In the genomic region with DNA sequence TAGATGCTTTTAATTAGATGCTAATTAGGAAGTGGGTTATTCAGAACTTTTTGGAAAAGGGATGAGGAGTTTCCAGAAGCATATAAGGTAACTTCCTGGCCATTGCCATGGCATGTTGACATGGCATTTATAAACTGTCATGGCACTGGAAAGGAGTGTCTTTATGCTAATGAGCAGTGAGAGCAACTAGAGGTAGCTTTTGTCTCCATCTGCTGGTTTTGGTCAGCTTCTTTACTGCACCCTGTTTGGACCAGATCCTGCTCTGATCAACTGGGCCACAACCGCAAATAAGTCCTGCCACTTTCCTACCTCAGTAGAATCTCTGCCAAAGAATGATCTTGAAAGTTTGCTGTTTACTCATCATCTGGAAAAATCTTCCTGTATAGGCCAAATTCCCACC, we compare ENCODE assay signal across 1 cellular context.
TF ChIP-seq lines count a peak whose summit lies in the region.
"Not testable (repeated sequence)": the region's sequence is repeated elsewhere in the genome, so short reads cannot be mapped to it uniquely, and the experiment has no call there.

No MANE protein-coding gene starts in this region.

TF ChIP-seq in K562, 482 proteins besides CTCF, POLR2A, EP300 and RAD21:
- TF ChIP-seq, protein P1, sequence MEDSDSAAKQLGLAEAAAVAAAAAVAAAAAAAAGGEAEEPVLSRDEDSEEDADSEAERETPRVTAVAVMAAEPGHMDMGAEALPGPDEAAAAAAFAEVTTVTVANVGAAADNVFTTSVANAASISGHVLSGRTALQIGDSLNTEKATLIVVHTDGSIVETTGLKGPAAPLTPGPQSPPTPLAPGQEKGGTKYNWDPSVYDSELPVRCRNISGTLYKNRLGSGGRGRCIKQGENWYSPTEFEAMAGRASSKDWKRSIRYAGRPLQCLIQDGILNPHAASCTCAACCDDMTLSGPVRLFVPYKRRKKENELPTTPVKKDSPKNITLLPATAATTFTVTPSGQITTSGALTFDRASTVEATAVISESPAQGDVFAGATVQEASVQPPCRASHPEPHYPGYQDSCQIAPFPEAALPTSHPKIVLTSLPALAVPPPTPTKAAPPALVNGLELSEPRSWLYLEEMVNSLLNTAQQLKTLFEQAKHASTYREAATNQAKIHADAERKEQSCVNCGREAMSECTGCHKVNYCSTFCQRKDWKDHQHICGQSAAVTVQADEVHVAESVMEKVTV (CRISPR knock-in tag; IDR thresholded peaks at IDR 0.05), result peak; percentile 32; the same call in 1 of the 2 replicates
- TF ChIP-seq, protein P2, sequence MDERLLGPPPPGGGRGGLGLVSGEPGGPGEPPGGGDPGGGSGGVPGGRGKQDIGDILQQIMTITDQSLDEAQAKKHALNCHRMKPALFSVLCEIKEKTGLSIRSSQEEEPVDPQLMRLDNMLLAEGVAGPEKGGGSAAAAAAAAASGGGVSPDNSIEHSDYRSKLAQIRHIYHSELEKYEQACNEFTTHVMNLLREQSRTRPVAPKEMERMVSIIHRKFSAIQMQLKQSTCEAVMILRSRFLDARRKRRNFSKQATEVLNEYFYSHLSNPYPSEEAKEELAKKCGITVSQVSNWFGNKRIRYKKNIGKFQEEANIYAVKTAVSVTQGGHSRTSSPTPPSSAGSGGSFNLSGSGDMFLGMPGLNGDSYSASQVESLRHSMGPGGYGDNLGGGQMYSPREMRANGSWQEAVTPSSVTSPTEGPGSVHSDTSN (CRISPR knock-in tag; IDR thresholded peaks at IDR 0.05; ENCODE audit: low read depth), result not testable (repeated sequence)
- TF ChIP-seq, protein P2 (tag; conservative IDR thresholded peaks at IDR 0.05; ENCODE audit: low read depth), result 0 out of 2 replicates have a peak, but pooled peaks have one; percentile 13
TF ChIP-seq in K562: peak in this region for 2; not testable (repeated sequence) for 480.
